13 cellular contexts compared by ENCODE assay signal in the genomic region with DNA sequence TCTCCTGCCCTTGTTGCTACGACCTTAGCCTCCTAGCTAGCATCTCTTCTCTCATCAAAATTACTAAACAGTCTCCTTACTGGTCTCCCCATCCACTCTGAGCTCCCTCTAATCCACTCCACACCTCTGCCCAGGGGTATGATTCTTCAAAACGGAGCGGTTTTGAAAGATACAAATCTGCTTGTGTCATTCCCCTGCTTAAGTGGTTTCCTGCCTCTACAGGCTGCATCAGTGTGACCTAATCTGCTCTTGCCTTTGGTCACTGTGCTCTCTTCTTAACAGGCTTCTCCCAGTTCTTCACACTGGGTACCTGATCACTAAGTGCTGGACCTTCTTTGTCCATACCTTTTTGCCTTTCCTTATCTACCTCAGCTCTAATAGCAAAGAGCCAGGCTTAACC.
DNase-seq lines count a peak whose midpoint lies in the region; ATAC-seq and TF ChIP-seq lines count a peak whose summit lies in the region.
"Had no signal": no experiment of that assay in that cellular context is flagged by ENCODE, and none has a peak within 500 bp of the region (broad histone marks: within the 10 kb centered on the region; RNA-seq: fewer than 3 reads in every experiment).

No MANE protein-coding gene starts in this region.

- no peak for ATAC-seq in WTC11

- no peak overlapping the region for H3K4me3 Mint-ChIP-seq in activated naive CD8-positive, alpha-beta T cell
- no peak overlapping the region for H3K4me3 Mint-ChIP-seq in WTC11
- H3K4me3 Mint-ChIP-seq: CD4-positive, alpha-beta memory T cell; endodermal cell had no signal

- no peaks in the 10 kb centered on the region for H3K27me3 Mint-ChIP-seq in activated naive CD8-positive, alpha-beta T cell
- H3K27me3 Mint-ChIP-seq in WTC11 (ENCODE audit: low read depth): no peaks in the 10 kb centered on the region
- H3K27me3 Mint-ChIP-seq: CD4-positive, alpha-beta memory T cell had no signal

- POLR2A ChIA-PET in WTC11 (lab: Charles Lee): interaction anchor here (0.6 kb wide), 1 partner anchor 82 kb away, joined by 4 read pairs; no protein-coding TSS in a partner anchor

- CTCF ChIA-PET in WTC11 (lab: Charles Lee): no interaction called here

- H3K27ac Mint-ChIP-seq in activated naive CD8-positive, alpha-beta T cell: peak overlapping the region; percentile 30
- H3K27ac Mint-ChIP-seq in WTC11: no peak overlapping the region
- H3K27ac Mint-ChIP-seq: endodermal cell had no signal

- H3K9me3 Mint-ChIP-seq in activated naive CD8-positive, alpha-beta T cell (ENCODE audit: low read depth): no peaks in the 10 kb centered on the region
- no peaks in the 10 kb centered on the region for H3K9me3 Mint-ChIP-seq in WTC11
- H3K9me3 Mint-ChIP-seq: endodermal cell had no signal

- H3K4me1 Mint-ChIP-seq in activated naive CD8-positive, alpha-beta T cell (ENCODE audit: low read depth): peaks cover 13% of the 10 kb centered on the region
- peaks cover 6% of the 10 kb centered on the region for H3K4me1 Mint-ChIP-seq in WTC11

- peaks cover 4% of the 10 kb centered on the region for H3K36me3 Mint-ChIP-seq in activated naive CD8-positive, alpha-beta T cell
- no peaks in the 10 kb centered on the region for H3K36me3 Mint-ChIP-seq in WTC11

- TF ChIP-seq CTCF in WTC11 (IDR thresholded peaks at IDR 0.05): no peak

- DNase-seq in GF-D8 (lab: John Stamatoyannopoulos, UW) (peak; percentile 94), NOMO-1 treated with DMSO at 0.1 percent for 48 hours (lab: John Stamatoyannopoulos, UW; ENCODE audit: unreplicated experiment) (peak; percentile 73), myocyte (ENCODE audit: low read depth) (peak; percentile 2), occipital lobe (lab: John Stamatoyannopoulos, UW) (no peak), WTC11 (ENCODE audit: low spot score) (no peak), cerebellar cortex (ENCODE audit: low spot score) (no peak), retina (no peak)
- DNase-seq: activated T-cell treated with anti-CD3 and anti-CD28 coated beads for 4 hours; CD4-positive, alpha-beta memory T cell; endodermal cell; GOT3; NCI-H1694 had no signal

TF ChIP-seq in WTC11, 78 proteins besides CTCF, POLR2A, EP300 and RAD21:
- TF ChIP-seq JAZF1 (CRISPR knock-in tag; IDR thresholded peaks at IDR 0.05): no peak

Comparison
In these comparisons a context has a peak if more than half of its experiments do, and no peak if none do; other contexts are left out.
1. DNase-seq: peak in GF-D8 (single experiment), NOMO-1 treated with DMSO at 0.1 percent for 48 hours (single experiment) and myocyte (single experiment); none in occipital lobe (single experiment), WTC11 (single experiment), cerebellar cortex (single experiment) and retina (single experiment).